Comparison of ENCODE assay signal across 29 cellular contexts in the genomic region with DNA sequence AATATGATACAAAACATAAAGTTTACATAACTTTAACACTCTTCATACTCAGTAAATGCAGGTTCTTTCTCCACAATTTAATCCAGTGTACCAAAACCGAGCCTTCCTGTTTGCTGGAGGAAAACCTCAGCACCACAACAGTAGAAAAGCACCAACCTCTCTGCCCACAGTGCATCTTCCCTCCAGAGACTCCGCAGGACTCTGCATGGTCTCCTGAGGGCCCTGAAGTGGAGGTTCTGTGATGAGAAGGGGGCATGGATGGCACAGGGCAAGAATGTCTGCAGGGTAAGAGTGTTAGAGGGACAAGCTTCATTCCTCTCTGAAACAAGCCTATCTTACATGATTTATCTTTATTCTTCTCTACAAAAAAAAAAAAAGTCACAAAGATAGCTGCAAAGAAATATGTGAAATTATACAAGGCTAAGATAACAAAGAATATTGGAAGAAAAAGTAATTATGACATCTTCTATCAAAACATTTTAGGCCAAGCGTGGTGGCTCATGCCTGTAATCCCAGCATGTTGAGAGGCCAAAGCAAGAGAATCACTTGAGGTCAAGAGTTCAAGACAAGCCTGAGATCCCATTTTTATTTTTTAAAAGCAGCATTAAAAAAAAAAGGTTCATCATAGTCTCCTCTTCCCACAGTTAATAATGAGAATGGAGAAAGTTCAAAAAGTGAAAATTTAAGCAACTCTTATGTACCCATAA.
"Had no signal": no experiment of that assay in that cellular context is flagged by ENCODE, and none has a peak within 500 bp of the region (broad histone marks: within the 10 kb centered on the region; RNA-seq: fewer than 3 reads in every experiment).

No MANE protein-coding gene starts in this region.

- H3K4me3 ChIP-seq: dorsolateral prefrontal cortex, gastrocnemius medialis, heart right ventricle, hepatocyte had no signal

- DNase-seq: activated CD4-positive, alpha-beta T cell treated with anti-CD3 and anti-CD28 coated beads for 4 hours; activated CD4-positive, alpha-beta T cell treated with anti-CD3 and anti-CD28 coated beads, Interleukin-2, amount 50 U/mL, for 1 hour; activated CD4-positive, alpha-beta T cell treated with anti-CD3 and anti-CD28 coated beads, Interleukin-2, amount 50 U/mL, for 48 hours; activated CD4-positive, CD25-positive, alpha-beta regulatory T cell; activated CD4-positive, CD25-positive, alpha-beta regulatory T cell treated with anti-CD3 and anti-CD28 coated beads, Interleukin-2, amount 50 U/mL, for 72 hours; activated CD8-positive, alpha-beta memory T cell treated with anti-CD3 and anti-CD28 coated beads for 24 hours; activated CD8-positive, alpha-beta T cell treated with anti-CD3 and anti-CD28 coated beads for 36 hours; activated effector memory CD4-positive, alpha-beta T cell treated with Interleukin-2 at 50 U/mL for 16 hours; activated gamma-delta T cell treated with Interleukin-2 at 50 U/mL for 16 hours; activated naive CD4-positive, alpha-beta T cell treated with anti-CD3 and anti-CD28 coated beads, Interleukin-2, amount 50 U/mL, for 16 hours; activated naive CD4-positive, alpha-beta T cell treated with Interleukin-2 at 50 U/mL for 16 hours; activated T-cell treated with anti-CD3 and anti-CD28 coated beads, Interleukin-2, amount 50 U/mL, for 4 hours; amniotic stem cell; anterior cingulate cortex; brain microvascular endothelial cell; cortex of kidney; dorsolateral prefrontal cortex; effector memory CD4-positive, alpha-beta T cell; endodermal cell; foreskin keratinocyte; gastrocnemius medialis; glutamatergic neuron; heart right ventricle; T-helper 2 cell had no signal

- H3K4me1 ChIP-seq: foreskin keratinocyte, gastrocnemius medialis had no signal

- H2AFZ ChIP-seq: hepatocyte had no signal

- H3K27ac ChIP-seq: brain microvascular endothelial cell, foreskin keratinocyte, gastrocnemius medialis, heart right ventricle, hepatocyte had no signal

- H3K79me2 ChIP-seq: hepatocyte had no signal

- H3K36me3 ChIP-seq: brain microvascular endothelial cell, gastrocnemius medialis, heart right ventricle had no signal

- FAIRE-seq: astrocyte, bronchial epithelial cell had no signal

- H3K4me2 ChIP-seq: hepatocyte had no signal

- ATAC-seq: activated CD8-positive, alpha-beta T cell treated with anti-CD3 and anti-CD28 coated beads for 36 hours; activated T-cell treated with anti-CD3 and anti-CD28 coated beads, Interleukin-2, amount 50 U/mL, for 4 hours; activated T-helper 17 cell treated with anti-CD3 and anti-CD28 coated beads, Interleukin-2, amount 50 U/mL, for 72 hours; esophagus mucosa; foreskin keratinocyte; gastrocnemius medialis; heart right ventricle had no signal

- H3K9me3 ChIP-seq: gastrocnemius medialis, heart right ventricle had no signal
